In genomic region chr16:57083469-57083868, GRCh38 we compare ENCODE assay signal across 12 cellular contexts. TPM values are rescaled to one million over a fixed set of nuclear protein-coding genes. Genes with fewer than 3 reads are reported as not detected.
DNase-seq lines count a peak whose midpoint lies in the region; ATAC-seq and TF ChIP-seq lines count a peak whose summit lies in the region.
"Had no signal": no experiment of that assay in that cellular context is flagged by ENCODE, and none has a peak within 500 bp of the region (broad histone marks: within the 10 kb centered on the region; RNA-seq: fewer than 3 reads in every experiment).

No MANE protein-coding gene starts in this region.

- H3K4me1 ChIP-seq in CD4-positive, CD25-positive, alpha-beta regulatory T cell (ENCODE audit: control insufficient read depth, insufficient read depth, low read length, poor library complexity, severe bottlenecking), result peaks cover 17% of the 10 kb centered on the region
- peaks cover 10% of the 10 kb centered on the region for H3K4me1 ChIP-seq in CD4-positive, alpha-beta memory T cell (ENCODE audit: insufficient read depth, low read length)
- peaks cover 0 to 7% (median 3%) of the 10 kb centered on the region in 4 donors for H3K4me1 ChIP-seq in transverse colon
- H3K4me1 ChIP-seq: BE2C had no signal

- intact Hi-C loops in CD4-positive, alpha-beta memory T cell (cut with micrococcal nuclease), result loop anchor here (5.0 kb wide), 1 partner anchor 104 kb away; the partner anchor contains the start of genes PSME3IP1 and RSPRY1
- intact Hi-C loops in transverse colon (cut with DNase I; ENCODE audit: low total_unique reads), result no loop called here

- no peaks in the 10 kb centered on the region for H3K9me3 Mint-ChIP-seq in CD4-positive, CD25-positive, alpha-beta regulatory T cell
- peaks cover 0 to 1% (median 0%) of the 10 kb centered on the region in 8 donors for H3K9me3 Mint-ChIP-seq in CD4-positive, alpha-beta memory T cell
- no peaks in the 10 kb centered on the region for H3K9me3 Mint-ChIP-seq in IgD-negative memory B cell
- no peaks in the 10 kb centered on the region for H3K9me3 Mint-ChIP-seq in memory B cell

- peaks cover 0 to 19% (median 12%) of the 10 kb centered on the region in 4 donors for H3K4me1 Mint-ChIP-seq in CD4-positive, CD25-positive, alpha-beta regulatory T cell
- peaks cover 5 to 18% (median 11%) of the 10 kb centered on the region in 4 donors for H3K4me1 Mint-ChIP-seq in CD4-positive, alpha-beta memory T cell
- H3K4me1 Mint-ChIP-seq in IgD-negative memory B cell (peaks cover 4 to 7% (median 6%) of the 10 kb centered on the region in 3 donors), memory B cell (peaks cover 9% of the 10 kb centered on the region)

- no peak overlapping the region for H3K4me3 ChIP-seq in CD4-positive, CD25-positive, alpha-beta regulatory T cell (ENCODE audit: low read depth, low read length)
- H3K4me3 ChIP-seq in CD4-positive, alpha-beta memory T cell (ENCODE audit: low read length in 2 of 2), result no peak overlapping the region
- no peak overlapping the region for H3K4me3 ChIP-seq in transverse colon
- H3K4me3 ChIP-seq: MG63, SK-N-MC had no signal

- in situ Hi-C loops in transverse colon (cut with MboI; ENCODE audit: low pct_ligation_motif_present in 1 of 4, low pct_unique_long_range_greater_than_20kb in 1 of 4, low sequenced_read_pairs in 3 of 4), result loop anchor here in 3 of 4 donors (10.0 to 25.0 kb wide), 3 partner anchors 81 to 329 kb away; partner anchors contain the start of gene CCL17 (in 2 of the 3)

- WGBS in transverse colon (ENCODE audit: low coverage in 1 of 2), 2 donors, result 64 to 79% methylated on average over 3 to 8 of the region's 8 CpGs

- TF ChIP-seq POLR2A in transverse colon (IDR thresholded peaks at IDR 0.05), result no peak

- no peak for ATAC-seq in CD4-positive, CD25-positive, alpha-beta regulatory T cell (ENCODE audit: low read depth in 2 of 2)
- ATAC-seq in memory B cell (ENCODE audit: low read depth) (no peak), GM21423 (IDR thresholded peaks at IDR 0.05; ENCODE audit: unreplicated experiment) (no peak)

- peaks cover 13% of the 10 kb centered on the region for H3K36me3 Mint-ChIP-seq in CD4-positive, CD25-positive, alpha-beta regulatory T cell
- peaks cover 14 to 28% of the 10 kb centered on the region in 2 donors for H3K36me3 Mint-ChIP-seq in CD4-positive, alpha-beta memory T cell
- H3K36me3 Mint-ChIP-seq in IgD-negative memory B cell, result peaks cover 2% of the 10 kb centered on the region
- H3K36me3 Mint-ChIP-seq in memory B cell, result peaks cover 9% of the 10 kb centered on the region

- H3K27ac Mint-ChIP-seq in CD4-positive, CD25-positive, alpha-beta regulatory T cell, result peak overlapping the region in 2 of 3 donors; percentile 88 to 89
- H3K27ac Mint-ChIP-seq in CD4-positive, alpha-beta memory T cell, result peak overlapping the region; percentile 85 to 95 (median 91)
- peak overlapping the region in 2 of 3 donors; percentile 59 to 75 for H3K27ac Mint-ChIP-seq in IgD-negative memory B cell
- peak overlapping the region; percentile 81 for H3K27ac Mint-ChIP-seq in memory B cell

- no peaks in the 10 kb centered on the region for H3K9me3 ChIP-seq in CD4-positive, CD25-positive, alpha-beta regulatory T cell (ENCODE audit: control insufficient read depth in 2 of 2, low read length in 2 of 2)
- no peaks in the 10 kb centered on the region for H3K9me3 ChIP-seq in CD4-positive, alpha-beta memory T cell (ENCODE audit: control insufficient read depth in 1 of 2, low read length in 2 of 2)
- no peaks in the 10 kb centered on the region for H3K9me3 ChIP-seq in transverse colon
- H3K9me3 ChIP-seq: BE2C, MG63 had no signal

- H3K27ac ChIP-seq in CD4-positive, CD25-positive, alpha-beta regulatory T cell (ENCODE audit: insufficient read depth, low read length, poor library complexity, severe bottlenecking), result peak overlapping the region; percentile 74
- H3K27ac ChIP-seq in CD4-positive, alpha-beta memory T cell (ENCODE audit: low read depth, low read length), result peak overlapping the region; percentile 29
- H3K27ac ChIP-seq in transverse colon, result no peak overlapping the region
- H3K27ac ChIP-seq: SK-N-MC had no signal

- CTCF ChIA-PET in CD4-positive, alpha-beta memory T cell (lab: Charles Lee; ENCODE audit: partially characterized antibody), result interaction anchor here (0.8 to 6.3 kb wide), 44 partner anchors 9 to 334 kb away, joined by 3 to 81 read pairs (median 5); partner anchors contain the start of genes CETP, CPNE2 and NLRC5

- no peak for TF ChIP-seq EP300 in transverse colon (IDR thresholded peaks at IDR 0.05; ENCODE audit: low read depth)

- no peak for DNase-seq in CD4-positive, CD25-positive, alpha-beta regulatory T cell
- DNase-seq in CD4-positive, alpha-beta memory T cell, result no peak
- no peak for DNase-seq in memory B cell (ENCODE audit: low spot score in 2 of 2)
- DNase-seq in glomerular visceral epithelial cell (ENCODE audit: extremely low spot score), result no peak
- no peak for DNase-seq in transverse colon
- DNase-seq: NCI-H446 treated with DMSO at 0.1 percent for 48 hours, NCI-H748 treated with DMSO at 0.1 percent for 48 hours had no signal

- peaks cover 6% of the 10 kb centered on the region for H3K27me3 Mint-ChIP-seq in CD4-positive, CD25-positive, alpha-beta regulatory T cell
- H3K27me3 Mint-ChIP-seq in CD4-positive, alpha-beta memory T cell, result no peaks in the 10 kb centered on the region
- H3K27me3 Mint-ChIP-seq in IgD-negative memory B cell (no peaks in the 10 kb centered on the region), memory B cell (no peaks in the 10 kb centered on the region)

- peak overlapping the region in 1 of 4 donors; percentile 58 for H3K4me3 Mint-ChIP-seq in CD4-positive, CD25-positive, alpha-beta regulatory T cell
- no peak overlapping the region for H3K4me3 Mint-ChIP-seq in CD4-positive, alpha-beta memory T cell
- H3K4me3 Mint-ChIP-seq in IgD-negative memory B cell (no peak overlapping the region), memory B cell (no peak overlapping the region)

- peaks cover 51% of the 10 kb centered on the region for H3K36me3 ChIP-seq in CD4-positive, CD25-positive, alpha-beta regulatory T cell (ENCODE audit: control insufficient read depth, insufficient read depth, low read length)
- H3K36me3 ChIP-seq in CD4-positive, alpha-beta memory T cell (ENCODE audit: insufficient read depth, low read length), result peaks cover 35% of the 10 kb centered on the region
- no peaks in the 10 kb centered on the region for H3K36me3 ChIP-seq in transverse colon
- H3K36me3 ChIP-seq: BE2C, MG63 had no signal

- H3K27me3 ChIP-seq in CD4-positive, CD25-positive, alpha-beta regulatory T cell (ENCODE audit: control insufficient read depth, insufficient read depth, low read length), result no peaks in the 10 kb centered on the region
- H3K27me3 ChIP-seq in CD4-positive, alpha-beta memory T cell (ENCODE audit: insufficient read depth, low read length), result no peaks in the 10 kb centered on the region
- no peaks in the 10 kb centered on the region for H3K27me3 ChIP-seq in transverse colon
- H3K27me3 ChIP-seq: BE2C, MG63 had no signal

- no peak for TF ChIP-seq CTCF in transverse colon (IDR thresholded peaks at IDR 0.05)

- POLR2A ChIA-PET in CD4-positive, alpha-beta memory T cell (lab: Charles Lee; ENCODE audit: partially characterized antibody), result interaction anchor here (1.1 to 3.3 kb wide), 7 partner anchors 10 to 118 kb away, joined by 3 to 14 read pairs (median 9); partner anchors contain the start of genes CPNE2 and NLRC5

RNA-seq across cellular contexts. Expression of gene CPNE2, which starts 8.9 kb away (rescaled TPM):
- total RNA-seq in CD4-positive, CD25-positive, alpha-beta regulatory T cell, result 15.3 TPM
- 10 to 100 TPM; 31.7 to 54.7 (median 47.3) TPM for polyA plus RNA-seq in CD4-positive, CD25-positive, alpha-beta regulatory T cell
- total RNA-seq in CD4-positive, alpha-beta memory T cell, result 1 to 10 TPM; 3.8 to 4.1 TPM
- polyA plus RNA-seq in CD4-positive, alpha-beta memory T cell, result 1 to 10 TPM; 6.7 to 6.8 TPM
- polyA plus RNA-seq in IgD-negative memory B cell, result 2.0 TPM
- 100 to 1,000 TPM in 2 of 4 donors, 10 to 100 TPM in 2; 41.6 to 154 (median 84.2) TPM for total RNA-seq in transverse colon

Comparison
In these comparisons a context has a peak if more than half of its experiments do, and no peak if none do; other contexts are left out.
1. H3K27ac ChIP-seq: peak in CD4-positive, CD25-positive, alpha-beta regulatory T cell (single experiment) and CD4-positive, alpha-beta memory T cell (single experiment); none in transverse colon (0 of 4).
2. Peak in every context shown above with its lines, with median percentiles within 50 percentile points of each other: H3K27ac Mint-ChIP-seq.